ENCODE assay signal across 10 cellular contexts in genomic region chr19:17765069-17765618, GRCh38. TPM values are rescaled to one million over a fixed set of nuclear protein-coding genes. Genes with fewer than 3 reads are reported as not detected.
DNase-seq lines count a peak whose midpoint lies in the region; ATAC-seq and TF ChIP-seq lines count a peak whose summit lies in the region.
"Had no signal": no experiment of that assay in that cellular context is flagged by ENCODE, and none has a peak within 500 bp of the region (broad histone marks: within the 10 kb centered on the region; RNA-seq: fewer than 3 reads in every experiment).

No MANE protein-coding gene starts in this region.

- H3K27me3 ChIP-seq in lower lobe of right lung (ENCODE audit: low read depth) = no peaks in the 10 kb centered on the region

- DNase-seq in LoVo (ENCODE audit: low spot score) = peak; percentile 77
- peak; percentile 89 for DNase-seq in lower lobe of right lung
- DNase-seq in naive thymus-derived CD8-positive, alpha-beta T cell = no peak
- DNase-seq in cerebellum (ENCODE audit: low spot score) = no peak
- DNase-seq: mesenchymal stem cell had no signal

- no peak overlapping the region for H3K4me3 ChIP-seq in lower lobe of right lung

- POLR2A ChIA-PET in naive thymus-derived CD8-positive, alpha-beta T cell (lab: Charles Lee) = interaction anchor here (0.7 to 1.0 kb wide), 3 partner anchors 9 to 23 kb away, joined by 3 read pairs; partner anchors contain the start of gene FCHO1

- H3K9me3 Mint-ChIP-seq in naive thymus-derived CD8-positive, alpha-beta T cell = no peaks in the 10 kb centered on the region

- H3K4me1 Mint-ChIP-seq in naive thymus-derived CD8-positive, alpha-beta T cell = peaks cover 0 to 14% (median 9%) of the 10 kb centered on the region in 4 donors

- TF ChIP-seq CTCF in 22Rv1 (IDR thresholded peaks at IDR 0.05) (no peak), lower lobe of right lung (IDR thresholded peaks at IDR 0.05) (no peak)

- peak overlapping the region; percentile 67 for H3K27ac ChIP-seq in 22Rv1
- H3K27ac ChIP-seq in angular gyrus (ENCODE audit: low read depth, low read length) = peak overlapping the region; percentile 35
- peak overlapping the region; percentile 41 for H3K27ac ChIP-seq in lower lobe of right lung
- H3K27ac ChIP-seq: KMS-11 had no signal

- H3K27me3 Mint-ChIP-seq in naive thymus-derived CD8-positive, alpha-beta T cell = no peaks in the 10 kb centered on the region

- intact Hi-C loops in lower lobe of right lung (cut with DNase I) = loop anchor here (10.0 kb wide), 1 partner anchor 60 kb away; no protein-coding TSS in a partner anchor

- H3K4me1 ChIP-seq in lower lobe of right lung = peaks cover 14% of the 10 kb centered on the region

- ATAC-seq in lower lobe of right lung = peak; percentile 84 to 89
- ATAC-seq in naive thymus-derived CD8-positive, alpha-beta T cell = no peak
- no peak for ATAC-seq in GM21526 (IDR thresholded peaks at IDR 0.05; ENCODE audit: low FRiP score, unreplicated experiment)
- ATAC-seq in GM19463 (IDR thresholded peaks at IDR 0.05; ENCODE audit: unreplicated experiment) = no peak

- H3K27ac Mint-ChIP-seq in naive thymus-derived CD8-positive, alpha-beta T cell = peak overlapping the region in 4 of 10 donors; percentile 34 to 56 (median 36)

- H3K9me3 ChIP-seq in lower lobe of right lung = no peaks in the 10 kb centered on the region

- H3K36me3 Mint-ChIP-seq in naive thymus-derived CD8-positive, alpha-beta T cell = peaks cover 0 to 94% (median 27%) of the 10 kb centered on the region in 3 donors

- peak overlapping the region in 2 of 10 donors; percentile 24 to 44 for H3K4me3 Mint-ChIP-seq in naive thymus-derived CD8-positive, alpha-beta T cell

- H3K36me3 ChIP-seq in lower lobe of right lung = no peaks in the 10 kb centered on the region

RNA-seq across cellular contexts. Expression of gene FCHO1, which starts 13.9 kb away (rescaled TPM):
- 8.7 TPM for total RNA-seq in lower lobe of right lung
- 10 to 100 TPM; 94.1 to 99.7 TPM for total RNA-seq in naive thymus-derived CD8-positive, alpha-beta T cell
- polyA plus RNA-seq in naive thymus-derived CD8-positive, alpha-beta T cell = 10 to 100 TPM; 11.2 to 31.8 (median 16.4) TPM
- 25.9 TPM for total RNA-seq in cerebellum

RNA-seq across cellular contexts. Expression of gene B3GNT3, which starts 29.8 kb away (rescaled TPM):
- 1.6 TPM for total RNA-seq in lower lobe of right lung
- total RNA-seq in naive thymus-derived CD8-positive, alpha-beta T cell = not detected
- under 1 TPM in 2 of 3 donors, not detected in 1; 0.13 to 0.20 TPM for polyA plus RNA-seq in naive thymus-derived CD8-positive, alpha-beta T cell
- total RNA-seq in cerebellum = not detected

RNA-seq across cellular contexts. Expression of gene MAP1S, which starts 45.9 kb away (rescaled TPM):
- total RNA-seq in lower lobe of right lung = 67.1 TPM
- 10 to 100 TPM; 50.1 to 54.2 TPM for total RNA-seq in naive thymus-derived CD8-positive, alpha-beta T cell
- 10 to 100 TPM; 13.8 to 40.0 (median 18.7) TPM for polyA plus RNA-seq in naive thymus-derived CD8-positive, alpha-beta T cell
- total RNA-seq in cerebellum = 31.4 TPM

RNA-seq across cellular contexts. Expression of gene INSL3, which starts 56.2 kb away (rescaled TPM):
- total RNA-seq in lower lobe of right lung (not detected), cerebellum (not detected)
- total RNA-seq in naive thymus-derived CD8-positive, alpha-beta T cell = 1 to 10 TPM; 2.7 to 3.6 TPM
- 1 to 10 TPM in 2 of 3 donors, under 1 TPM in 1; 0.97 to 3.0 (median 1.9) TPM for polyA plus RNA-seq in naive thymus-derived CD8-positive, alpha-beta T cell

Comparison
In these comparisons a context has a peak if more than half of its experiments do, and no peak if none do; other contexts are left out.
1. DNase-seq: peak in LoVo (single experiment) and lower lobe of right lung (single experiment); none in naive thymus-derived CD8-positive, alpha-beta T cell (0 of 10) and cerebellum (single experiment).
2. ATAC-seq: peak in lower lobe of right lung (2 of 2); none in naive thymus-derived CD8-positive, alpha-beta T cell (0 of 2), GM21526 (single experiment) and GM19463 (single experiment).
3. Peak in every context shown above with its lines, with median percentiles within 50 percentile points of each other: H3K27ac ChIP-seq.